In the genomic region with DNA sequence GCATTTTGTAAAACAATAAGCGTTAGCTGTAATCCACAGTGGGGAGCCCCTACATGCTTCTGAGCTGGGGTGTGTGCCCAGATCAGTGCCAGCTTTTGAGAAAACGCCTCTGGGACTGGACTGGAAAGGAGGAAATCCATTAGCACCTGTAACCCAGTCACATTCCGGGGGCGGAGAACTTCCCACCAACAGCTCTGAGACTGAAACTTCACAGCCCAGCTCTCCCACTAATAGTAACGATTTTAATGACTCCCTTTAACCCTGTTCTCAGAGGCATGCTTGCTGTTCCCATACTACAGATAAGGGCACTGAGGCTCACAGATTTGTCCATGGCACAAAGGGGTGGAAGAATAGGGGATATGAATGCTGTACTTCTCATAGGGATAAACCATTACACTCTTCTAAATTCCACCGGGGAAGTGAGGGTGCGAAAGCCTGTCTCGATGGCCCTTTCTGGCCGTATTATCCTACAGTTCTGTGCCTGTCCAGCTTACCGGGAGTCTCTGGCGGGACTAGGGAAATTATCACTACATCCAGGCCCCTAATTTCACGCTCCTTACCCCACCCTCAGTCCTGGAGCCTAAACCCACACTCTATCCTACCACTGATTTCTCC, we compare ENCODE assay signal across 6 cellular contexts. TPM values are rescaled to one million over a fixed set of nuclear protein-coding genes. Genes with fewer than 3 reads are reported as not detected.
DNase-seq lines count a peak whose midpoint lies in the region; ATAC-seq lines count a peak whose summit lies in the region.

No MANE protein-coding gene starts in this region.

- no peak for ATAC-seq in HG02642 (IDR thresholded peaks at IDR 0.05; ENCODE audit: poor library complexity, unreplicated experiment)

- H3K4me3 ChIP-seq in skeletal muscle tissue (ENCODE audit: low read length in 3 of 3) = peak overlapping the region; percentile 82 to 93 (median 92)

- H3K27ac ChIP-seq in epithelial cell of prostate (peak overlapping the region; percentile 73), skeletal muscle tissue (ENCODE audit: low read depth, low read length) (peak overlapping the region; percentile 69)

- no peaks in the 10 kb centered on the region for H3K9me3 ChIP-seq in skeletal muscle tissue (ENCODE audit: control insufficient read depth in 3 of 3, low read length in 3 of 3)

- peak overlapping the region; percentile 84 to 89 (median 87) for H3K9ac ChIP-seq in skeletal muscle tissue (ENCODE audit: low read depth in 1 of 3, low read length in 3 of 3)

- DNase-seq in stimulated activated CD4-positive, alpha-beta T cell treated with anti-CD3 and anti-CD28 coated beads, Interleukin-12 subunit alpha, Interleukin-12 subunit beta, amount 100 ng/mL, for 48 hours (ENCODE audit: low read depth in 2 of 3, low spot score in 1 of 3) = peak in 2 of 3 donors; percentile 13 to 26
- no peak for DNase-seq in stimulated activated CD4-positive, alpha-beta T cell treated with anti-CD3 and anti-CD28 coated beads, Interleukin-1b, Interleukin-23, amount 100 ng/mL, for 48 hours
- DNase-seq in epithelial cell of prostate (ENCODE audit: low read depth, low spot score) (no peak), NCI-H2227 (lab: John Stamatoyannopoulos, UW; ENCODE audit: unreplicated experiment) (no peak)

- H3K27me3 ChIP-seq in skeletal muscle tissue (ENCODE audit: control insufficient read depth in 3 of 3, insufficient read depth in 3 of 3, low read length in 3 of 3) = no peaks in the 10 kb centered on the region

- no peaks in the 10 kb centered on the region for H3K36me3 ChIP-seq in skeletal muscle tissue (ENCODE audit: control insufficient read depth in 3 of 3, insufficient read depth in 3 of 3, low read length in 3 of 3)

- peaks cover 11 to 13% (median 13%) of the 10 kb centered on the region in 3 donors for H3K4me1 ChIP-seq in skeletal muscle tissue (ENCODE audit: control insufficient read depth in 3 of 3, insufficient read depth in 3 of 3, low read length in 3 of 3)

RNA-seq across cellular contexts. Expression of gene FBXO46, which starts 0.8 kb away (rescaled TPM):
- total RNA-seq in skeletal muscle tissue = 5.7 TPM

RNA-seq across cellular contexts. Expression of gene MEIOSIN, which starts 3.4 kb away (rescaled TPM):
- not detected for total RNA-seq in skeletal muscle tissue

RNA-seq across cellular contexts. Expression of gene QPCTL, which starts 37.4 kb away (rescaled TPM):
- total RNA-seq in skeletal muscle tissue = 2.6 TPM

RNA-seq across cellular contexts. Expression of gene SNRPD2, which starts 38.1 kb away (rescaled TPM):
- 210 TPM for total RNA-seq in skeletal muscle tissue

RNA-seq across cellular contexts. Expression of gene SIX5, which starts 39.2 kb away (rescaled TPM):
- 8.4 TPM for total RNA-seq in skeletal muscle tissue

Comparison
In these comparisons a context has a peak if more than half of its experiments do, and no peak if none do; other contexts are left out.
1. DNase-seq: peak in stimulated activated CD4-positive, alpha-beta T cell treated with anti-CD3 and anti-CD28 coated beads, Interleukin-12 subunit alpha, Interleukin-12 subunit beta, amount 100 ng/mL, for 48 hours (2 of 3); none in stimulated activated CD4-positive, alpha-beta T cell treated with anti-CD3 and anti-CD28 coated beads, Interleukin-1b, Interleukin-23, amount 100 ng/mL, for 48 hours (single experiment), epithelial cell of prostate (single experiment) and NCI-H2227 (single experiment).